ENCODE assay signal across 17 cellular contexts in the genomic region with DNA sequence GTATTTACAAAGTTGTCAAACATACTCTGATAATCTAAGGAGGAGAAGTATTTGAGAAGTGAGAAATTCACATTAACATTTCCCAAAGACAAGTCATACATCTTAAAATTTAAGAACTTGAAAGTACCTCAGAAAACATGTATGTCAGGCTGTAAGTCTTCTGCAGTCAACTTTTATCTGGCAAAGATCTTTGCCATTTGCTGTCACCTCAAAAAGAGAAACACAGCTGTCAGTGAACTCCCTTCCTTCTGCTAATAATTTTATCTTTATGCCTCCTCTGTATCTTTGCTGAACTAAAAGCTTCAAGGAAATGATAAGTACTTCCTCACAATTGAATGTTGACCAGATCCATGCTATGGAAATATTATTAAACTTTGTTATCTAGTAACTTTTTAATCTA. TPM values are rescaled to one million over a fixed set of nuclear protein-coding genes. Genes with fewer than 3 reads are reported as not detected.
DNase-seq lines count a peak whose midpoint lies in the region; ATAC-seq, FAIRE-seq and TF ChIP-seq lines count a peak whose summit lies in the region.
"Had no signal": no experiment of that assay in that cellular context is flagged by ENCODE, and none has a peak within 500 bp of the region (broad histone marks: within the 10 kb centered on the region; RNA-seq: fewer than 3 reads in every experiment).

No MANE protein-coding gene starts in this region.

- intact Hi-C loops in K562 (cut with micrococcal nuclease): no loop called here

- H4K20me1 ChIP-seq in K562 (replicated peaks; ENCODE audit: control insufficient read depth, insufficient read depth, low read length): 0 out of 2 replicates have a peak, but pooled peaks cover 5% of the 10 kb centered on the region

- H3K4me3 ChIP-seq in K562 (no peak overlapping the region), MG63 (no peak overlapping the region)
- H3K4me3 ChIP-seq: BLaER1 had no signal

- H3K9ac ChIP-seq in K562 (ENCODE audit: insufficient read depth in 1 of 2, low read depth in 2 of 2, low read length in 2 of 2): no peak overlapping the region
- H3K9ac ChIP-seq: BLaER1 had no signal

- H3K4me3 Mint-ChIP-seq in HFFc6: no peak overlapping the region
- H3K4me3 Mint-ChIP-seq in naive thymus-derived CD8-positive, alpha-beta T cell: no peak overlapping the region
- H3K4me3 Mint-ChIP-seq: CD8-positive, alpha-beta memory T cell had no signal

- H3K9me3 ChIP-seq in K562 (replicated peaks; ENCODE audit: control insufficient read depth, insufficient read depth, low read depth, low read length): no peaks in the 10 kb centered on the region
- no peaks in the 10 kb centered on the region for H3K9me3 ChIP-seq in MG63
- H3K9me3 ChIP-seq: BLaER1, Caco-2 had no signal

- H3K79me2 ChIP-seq in K562 (ENCODE audit: control insufficient read depth, insufficient read depth, low read length): peaks cover 62% of the 10 kb centered on the region

- H3K27me3 ChIP-seq in K562 (ENCODE audit: control insufficient read depth in 2 of 2, insufficient read depth in 2 of 2, low read length in 2 of 2) (no peaks in the 10 kb centered on the region), foreskin keratinocyte (no peaks in the 10 kb centered on the region), MG63 (no peaks in the 10 kb centered on the region)
- H3K27me3 ChIP-seq: BLaER1 had no signal

- H3K4me2 ChIP-seq in K562 (ENCODE audit: insufficient read depth, low read length): no peak overlapping the region
- H3K4me2 ChIP-seq: BLaER1 had no signal

- no peak overlapping the region for H2AFZ ChIP-seq in K562 (ENCODE audit: low read depth, low read length)

- TF ChIP-seq CTCF in HFFc6 (IDR thresholded peaks at IDR 0.05) (no peak), K562 (IDR thresholded peaks at IDR 0.05 in 2 of 3, conservative IDR thresholded peaks at IDR 0.05 in 1 of 3; ENCODE audit: insufficient read depth in 2 of 3, low read depth in 1 of 3, low read length in 3 of 3) (no peak), foreskin keratinocyte (conservative IDR thresholded peaks at IDR 0.05) (no peak)

- H3K36me3 ChIP-seq in K562 (ENCODE audit: control insufficient read depth, insufficient read depth, low read length): peaks cover 42% of the 10 kb centered on the region; the same call in 2 of the 3 replicates
- H3K36me3 ChIP-seq in MG63: peaks cover 28% of the 10 kb centered on the region

- no TSS peak for BruUV-seq in K562 (replicated peaks; lab: Mats Ljungman, UMichigan)

- POLR2A ChIA-PET in K562 (lab: Yijun Ruan, JAX): interaction anchor here (1.0 to 1.6 kb wide), 2 partner anchors 11 to 35 kb away, joined by 3 to 8 read pairs; no protein-coding TSS in a partner anchor
- POLR2A ChIA-PET in naive thymus-derived CD8-positive, alpha-beta T cell (lab: Charles Lee): no interaction called here

- no peaks in the 10 kb centered on the region; the same call in 1 of the 2 replicates for H3K27me3 Mint-ChIP-seq in HFFc6 (ENCODE audit: insufficient read depth)
- no peaks in the 10 kb centered on the region for H3K27me3 Mint-ChIP-seq in naive thymus-derived CD8-positive, alpha-beta T cell
- H3K27me3 Mint-ChIP-seq: CD8-positive, alpha-beta memory T cell had no signal

- in situ Hi-C loops in K562 (cut with MboI): no loop called here

- peaks cover 10% of the 10 kb centered on the region; the same call in 1 of the 2 replicates for H3K36me3 Mint-ChIP-seq in HFFc6 (ENCODE audit: low read depth)
- H3K36me3 Mint-ChIP-seq in activated naive CD4-positive, alpha-beta T cell treated with anti-CD3 and anti-CD28 coated beads, Interleukin-2, amount 50 U/mL, for 72 hours: peaks cover 0 to 4% of the 10 kb centered on the region in 2 donors
- H3K36me3 Mint-ChIP-seq in naive thymus-derived CD8-positive, alpha-beta T cell: peaks cover 4 to 62% (median 10%) of the 10 kb centered on the region in 3 donors

- FAIRE-seq in K562 (lab: Jason Lieb, UNC): peak; percentile 61
- FAIRE-seq: GM12892, GM19239, H1 had no signal

- H3K4me1 Mint-ChIP-seq in HFFc6 (ENCODE audit: low read depth): peaks cover 38% of the 10 kb centered on the region
- H3K4me1 Mint-ChIP-seq in naive thymus-derived CD8-positive, alpha-beta T cell: peaks cover 10 to 31% (median 24%) of the 10 kb centered on the region in 4 donors

- H3K27ac ChIP-seq in K562 (ENCODE audit: extremely low read depth, low read depth, low read length) (no peak overlapping the region), foreskin keratinocyte (peak overlapping the region; percentile 26)
- H3K27ac ChIP-seq: BLaER1, HL-60 had no signal

- TF ChIP-seq RAD21 in K562 (CRISPR knock-in tag; conservative IDR thresholded peaks at IDR 0.05 in 1 of 2, IDR thresholded peaks at IDR 0.05 in 1 of 2): no peak

- H3K9me3 Mint-ChIP-seq in HFFc6: no peaks in the 10 kb centered on the region
- no peaks in the 10 kb centered on the region for H3K9me3 Mint-ChIP-seq in activated naive CD4-positive, alpha-beta T cell treated with anti-CD3 and anti-CD28 coated beads, Interleukin-2, amount 50 U/mL, for 72 hours
- H3K9me3 Mint-ChIP-seq in naive thymus-derived CD8-positive, alpha-beta T cell: no peaks in the 10 kb centered on the region
- H3K9me3 Mint-ChIP-seq: CD8-positive, alpha-beta memory T cell had no signal

- no peak for TF ChIP-seq POLR2A in K562 (conservative IDR thresholded peaks at IDR 0.05)

- no peak for TF ChIP-seq EP300 in K562 (IDR thresholded peaks at IDR 0.05; ENCODE audit: low read length)

- no peaks in the 10 kb centered on the region for H3K9me1 ChIP-seq in K562 (ENCODE audit: control insufficient read depth, insufficient read depth, low read length)

- H3K4me1 ChIP-seq in K562 (replicated peaks in 1 of 2; ENCODE audit: control insufficient read depth in 2 of 2, insufficient read depth in 2 of 2, low read length in 2 of 2) (peaks cover 5 to 14% of the 10 kb centered on the region in 2 experiments; a peak in 3 of 5 replicates), foreskin keratinocyte (peaks cover 12% of the 10 kb centered on the region)
- H3K4me1 ChIP-seq: BLaER1 had no signal

- CTCF ChIA-PET in K562 (lab: Yijun Ruan, JAX; ENCODE audit: low intra/inter-chr PET ratio): no interaction called here

- ATAC-seq in K562 (peak; percentile 26; the same call in 1 of the 3 replicates), foreskin keratinocyte (no peak)
- ATAC-seq in activated naive CD4-positive, alpha-beta T cell treated with anti-CD3 and anti-CD28 coated beads, Interleukin-2, amount 50 U/mL, for 72 hours: no peak
- no peak for ATAC-seq in naive thymus-derived CD8-positive, alpha-beta T cell

- no peak for DNase-seq in HFFc6
- no peak for DNase-seq in K562 (ENCODE audit: extremely low read depth in 1 of 4, low spot score in 3 of 4)
- no peak for DNase-seq in foreskin keratinocyte
- no peak for DNase-seq in activated naive CD4-positive, alpha-beta T cell treated with anti-CD3 and anti-CD28 coated beads, Interleukin-2, amount 50 U/mL, for 72 hours (ENCODE audit: low spot score in 2 of 2)
- DNase-seq in NCI-H526 treated with DMSO at 0.1 percent for 48 hours (lab: John Stamatoyannopoulos, UW): no peak
- no peak for DNase-seq in naive thymus-derived CD8-positive, alpha-beta T cell
- DNase-seq in MG63: no peak
- DNase-seq: Caco-2; CD8-positive, alpha-beta memory T cell; DND-41; GDM1; HCEC 1CT had no signal

- H3K27ac Mint-ChIP-seq in HFFc6: peak overlapping the region; percentile 31; the same call in 1 of the 2 replicates
- peak overlapping the region in 1 of 2 donors; percentile 16 for H3K27ac Mint-ChIP-seq in activated naive CD4-positive, alpha-beta T cell treated with anti-CD3 and anti-CD28 coated beads, Interleukin-2, amount 50 U/mL, for 72 hours
- H3K27ac Mint-ChIP-seq in naive thymus-derived CD8-positive, alpha-beta T cell: no peak overlapping the region

TF ChIP-seq in K562, 482 proteins besides CTCF, POLR2A, EP300 and RAD21 (continues in another document):
- TF ChIP-seq ADNP (tag; IDR thresholded peaks at IDR 0.05) (peak; percentile 32; the same call in 1 of the 2 replicates), TAF1 (IDR thresholded peaks at IDR 0.05; ENCODE audit: control insufficient read depth, extremely low read depth, insufficient read depth, low read length, severe bottlenecking) (no peak), GATA2 (CRISPR knock-in tag; IDR thresholded peaks at IDR 0.05) (0 out of 2 replicates have a peak, but pooled peaks have one; percentile 14), ARID1B (IDR thresholded peaks at IDR 0.05) (0 out of 2 replicates have a peak, but pooled peaks have one; percentile 20), CBFA2T3 (IDR thresholded peaks at IDR 0.05) (peak; percentile 36; the same call in 1 of the 2 replicates), MEIS2 (IDR thresholded peaks at IDR 0.05; ENCODE audit: partially characterized antibody) (peak; percentile 67), TEAD4 (IDR thresholded peaks at IDR 0.05; ENCODE audit: low read length) (peak; percentile 39; the same call in 1 of the 2 replicates), TEAD4 (CRISPR knock-in tag; IDR thresholded peaks at IDR 0.05; ENCODE audit: borderline replicate concordance) (no peak)

RNA-seq across cellular contexts. Expression of a gene that starts 18.7 kb away (rescaled TPM):
- 10 to 100 TPM; 30.1 to 44.5 (median 38.6) TPM for total RNA-seq in HFFc6 (2021; fragmentation: NEBNext Ultra II Directional; extraction: Animal tissue kit (Norgen Biotek cat#: 25700))
- 231 and 661 TPM in 2 replicates for total RNA-seq in K562 (2011; cell fraction: chromatin; rRNA removed; ENCODE audit: low replicate concordance)
- total RNA-seq in K562 (2011; cell fraction: nucleolus; rRNA removed): 108 and 153 TPM in 2 replicates
- 241 and 304 TPM in 2 replicates for total RNA-seq in K562 (2011; cell fraction: nucleoplasm; rRNA removed)
- total RNA-seq in K562 (2014; rRNA removed): 41.3 and 42.6 TPM in 2 replicates
- 71.2 and 76.4 TPM in 2 replicates for total RNA-seq in K562 (2014; rRNA removed; fragmentation: Illumina TruSeq; extraction: Trizol)
- 64.8 and 69.6 TPM in 2 replicates for total RNA-seq in K562 (2015; rRNA removed; fragmentation: Illumina TruSeq; extraction: Trizol)
- 41.3 and 41.4 TPM in 2 replicates for total RNA-seq in K562 (2021)
- 99.1 and 124 TPM in 2 replicates for polyA plus RNA-seq in K562 (2011; rRNA removed)
- polyA plus RNA-seq in K562 (2011; cell fraction: cytosol; rRNA removed): 35.8 and 57.9 TPM in 2 replicates
- polyA plus RNA-seq in K562 (2011; cell fraction: nucleus; rRNA removed): 328 and 363 TPM in 2 replicates
- 26.0 and 57.7 TPM in 2 replicates for polyA plus RNA-seq in K562 (2012)
- 46.8 and 58.0 TPM in 2 replicates for polyA plus RNA-seq in K562 (2014; fragmentation: Illumina TruSeq; extraction: Trizol)
- polyA plus RNA-seq in K562 (2014; fragmentation: Nextera tagmentation; extraction: Ambion mirVana): 10 to 100 TPM; 19.7 to 29.5 TPM
- 48.3 and 53.3 TPM in 2 replicates for polyA plus RNA-seq in K562 (2014; rRNA removed)
- polyA minus RNA-seq in K562 (2011; rRNA and poly(A)+ RNA removed): 183 and 234 TPM in 2 replicates
- polyA minus RNA-seq in K562 (2011; cell fraction: cytosol; rRNA and poly(A)+ RNA removed): 25.2 and 32.9 TPM in 2 replicates
- 165 and 260 TPM in 2 replicates for polyA minus RNA-seq in K562 (2011; cell fraction: nucleus; rRNA and poly(A)+ RNA removed)
- total RNA-seq in foreskin keratinocyte: 30.9 and 32.1 TPM in 2 replicates
- polyA plus RNA-seq in foreskin keratinocyte: 12.2 and 12.9 TPM in 2 replicates
- 10 to 100 TPM; 69.1 to 95.9 TPM for total RNA-seq in activated naive CD4-positive, alpha-beta T cell treated with anti-CD3 and anti-CD28 coated beads, Interleukin-2, amount 50 U/mL, for 72 hours
- 100 to 1,000 TPM; 113 to 119 TPM for total RNA-seq in naive thymus-derived CD8-positive, alpha-beta T cell
- polyA plus RNA-seq in naive thymus-derived CD8-positive, alpha-beta T cell: 10 to 100 TPM; 43.7 to 54.6 (median 48.4) TPM
- 53.7 and 66.2 TPM in 2 replicates for total RNA-seq in MG63 (2014; rRNA removed; shearing (Covaris generic); ENCODE audit: low replicate concordance)
